ENCODE assay signal across 19 cellular contexts in the genomic region with DNA sequence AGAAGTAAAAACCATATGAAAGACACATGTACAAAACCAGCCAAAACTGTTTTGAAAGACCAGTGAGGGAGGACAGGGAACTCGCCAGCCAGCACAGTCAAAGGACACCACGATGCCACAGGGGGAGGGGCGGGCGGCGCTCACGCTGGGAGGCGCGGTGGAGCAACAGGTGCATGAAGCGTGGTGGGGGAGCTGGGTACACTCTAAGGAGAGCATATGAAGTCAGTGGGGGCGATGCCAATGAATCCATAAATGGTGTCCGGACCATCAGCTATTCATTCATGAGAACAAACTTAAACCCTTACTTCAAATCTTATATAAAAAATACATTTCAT.
"Had no signal": no experiment of that assay in that cellular context is flagged by ENCODE, and none has a peak within 500 bp of the region (broad histone marks: within the 10 kb centered on the region; RNA-seq: fewer than 3 reads in every experiment).

No MANE protein-coding gene starts in this region.

- H3K9me3 ChIP-seq: body of pancreas, heart left ventricle, left ventricle myocardium inferior, mucosa of descending colon, prostate gland, sigmoid colon, tibial nerve, vagina had no signal

- H3K4me1 ChIP-seq: prostate gland, tibial nerve had no signal

- DNase-seq: activated CD4-positive, alpha-beta T cell treated with anti-CD3 and anti-CD28 coated beads, Interleukin-2, amount 50 U/mL, for 4 hours; activated T-cell treated with anti-CD3 and anti-CD28 coated beads, Interleukin-2, amount 50 U/mL, for 1 hour; body of pancreas; heart left ventricle; kidney glomerular epithelial cell; left ventricle myocardium inferior; mucosa of descending colon; naive thymus-derived CD4-positive, alpha-beta T cell; sigmoid colon; stimulated activated CD4-positive, alpha-beta T cell treated with anti-CD3 and anti-CD28 coated beads, Interleukin-12 subunit alpha, Interleukin-12 subunit beta, amount 100 ng/mL, for 4 hours; stimulated activated CD4-positive, alpha-beta T cell treated with anti-CD3 and anti-CD28 coated beads, Interleukin-1b, Interleukin-23, amount 100 ng/mL, for 48 hours; stimulated activated naive CD8-positive, alpha-beta T cell treated with anti-CD3 and anti-CD28 coated beads, Interleukin-15, Interleukin-2, amounts not matched to agents 100 U/mL and 50 U/mL, for 24 hours; SW 1271 had no signal

- H3K27ac ChIP-seq: body of pancreas, heart left ventricle, left ventricle myocardium inferior, neural progenitor cell, prostate gland, sigmoid colon, tibial nerve, vagina had no signal

- H3K4me3 Mint-ChIP-seq: activated naive CD8-positive, alpha-beta T cell; naive thymus-derived CD4-positive, alpha-beta T cell; neural progenitor cell; T-helper 2 cell treated with Interferon-gamma antibody and Interleukin-4, amounts not matched to agents 5 μg/mL and 100 μg/mL, for 36 hours had no signal

- ATAC-seq: body of pancreas; mucosa of descending colon; naive thymus-derived CD4-positive, alpha-beta T cell; stimulated activated naive CD8-positive, alpha-beta T cell treated with anti-CD3 and anti-CD28 coated beads, Interleukin-15, Interleukin-2, amounts not matched to agents 100 U/mL and 50 U/mL, for 24 hours had no signal

- H3K27me3 ChIP-seq: body of pancreas, heart left ventricle, neural progenitor cell, sigmoid colon, tibial nerve, vagina had no signal

- H3K9me3 Mint-ChIP-seq: neural progenitor cell; T-helper 2 cell treated with Interferon-gamma antibody and Interleukin-4, amounts not matched to agents 5 μg/mL and 100 μg/mL, for 36 hours had no signal

- H3K4me1 Mint-ChIP-seq: neural progenitor cell had no signal

- H3K27ac Mint-ChIP-seq: neural progenitor cell; T-helper 2 cell treated with Interferon-gamma antibody and Interleukin-4, amounts not matched to agents 5 μg/mL and 100 μg/mL, for 36 hours had no signal

- H3K27me3 Mint-ChIP-seq: activated naive CD8-positive, alpha-beta T cell; naive thymus-derived CD4-positive, alpha-beta T cell had no signal

- H3K4me3 ChIP-seq: body of pancreas, heart left ventricle, left ventricle myocardium inferior, mucosa of descending colon, neural progenitor cell, prostate gland, sigmoid colon, tibial nerve, vagina had no signal

- H3K36me3 ChIP-seq: neural progenitor cell had no signal
